In genomic region chr5:154754460-154755360, GRCh38 we compare ENCODE assay signal across 8 cellular contexts. TPM values are rescaled to one million over a fixed set of nuclear protein-coding genes. Genes with fewer than 3 reads are reported as not detected.
A peak's percentile ranks its signal among the peaks of the same experiment; 100 is the strongest.
DNase-seq lines count a peak whose midpoint lies in the region; ATAC-seq and TF ChIP-seq lines count a peak whose summit lies in the region.

No MANE protein-coding gene starts in this region.

- no TSS peak for BruUV-seq in OCI-LY7 (replicated peaks; lab: Mats Ljungman, UMichigan)

- H3K4me1 ChIP-seq in OCI-LY7 (ENCODE audit: insufficient read depth, low read length, poor library complexity, severe bottlenecking) (peaks cover 34% of the 10 kb centered on the region), mucosa of descending colon (ENCODE audit: low read depth) (peaks cover 18% of the 10 kb centered on the region)

- H4K20me1 ChIP-seq in OCI-LY7 (ENCODE audit: insufficient read depth, low read length) = peaks cover 26% of the 10 kb centered on the region

- CTCF ChIA-PET in OCI-LY7 (lab: Charles Lee; ENCODE audit: unreplicated experiment) = no interaction called here

- H3K9me3 Mint-ChIP-seq in IgD-negative memory B cell = no peaks in the 10 kb centered on the region

- intact Hi-C loops in OCI-LY7 (cut with micrococcal nuclease; ENCODE audit: unreplicated experiment) (loop anchor here (1.0 to 10.0 kb wide), 5 partner anchors 71 to 310 kb away; partner anchors contain the start of genes CNOT8, GEMIN5 and SAP30L), mucosa of descending colon (cut with DNase I, micrococcal nuclease) (no loop called here)

- ATAC-seq in GM21576 (IDR thresholded peaks at IDR 0.05; ENCODE audit: unreplicated experiment) = peak; percentile 86
- peak; percentile 90 for ATAC-seq in mucosa of descending colon

- peaks cover 58% of the 10 kb centered on the region for H3K79me2 ChIP-seq in OCI-LY7 (ENCODE audit: insufficient read depth, low read depth, low read length)

- H3K27ac Mint-ChIP-seq in IgD-negative memory B cell = peak overlapping the region; percentile 71 to 98 (median 96)

- H3K27me3 Mint-ChIP-seq in IgD-negative memory B cell = no peaks in the 10 kb centered on the region

- no peaks in the 10 kb centered on the region for H3K9me3 ChIP-seq in OCI-LY7 (ENCODE audit: low read length)
- H3K9me3 ChIP-seq in mucosa of descending colon = no peaks in the 10 kb centered on the region

- H3K4me2 ChIP-seq in OCI-LY7 (ENCODE audit: low read length) = peak overlapping the region; percentile 94

- H3K4me3 ChIP-seq in OCI-LY7 (ENCODE audit: low read depth, low read length, poor library complexity, severe bottlenecking) (peak overlapping the region; percentile 84), mucosa of descending colon (peak overlapping the region; percentile 97)

- no peaks in the 10 kb centered on the region for H3K9me2 ChIP-seq in OCI-LY7 (ENCODE audit: insufficient read depth, low read length)

- peak overlapping the region; percentile 42; the same call in 1 of the 2 replicates for H2AFZ ChIP-seq in OCI-LY7 (ENCODE audit: low read length)

- H3K36me3 Mint-ChIP-seq in IgD-negative memory B cell = peaks cover 1% of the 10 kb centered on the region

- POLR2A ChIA-PET in OCI-LY7 (lab: Charles Lee) = no interaction called here

- H3K36me3 ChIP-seq in OCI-LY7 (ENCODE audit: insufficient read depth, low read length) (peaks cover 34% of the 10 kb centered on the region), mucosa of descending colon (ENCODE audit: low read depth) (no peaks in the 10 kb centered on the region)

- peak; percentile 59 for TF ChIP-seq CTCF in OCI-LY7 (conservative IDR thresholded peaks at IDR 0.05; ENCODE audit: low read length)
- peak; percentile 25 for TF ChIP-seq CTCF in mucosa of descending colon (IDR thresholded peaks at IDR 0.05)

- peaks cover 27 to 30% (median 28%) of the 10 kb centered on the region in 3 donors for H3K4me1 Mint-ChIP-seq in IgD-negative memory B cell

- H3K27ac ChIP-seq in OCI-LY7 (ENCODE audit: low read depth, low read length, poor library complexity, severe bottlenecking) (peak overlapping the region; percentile 69), epithelial cell of prostate (peak overlapping the region; percentile 85)

- DNase-seq in DMS53 treated with DMSO at 0.1 percent for 48 hours (lab: John Stamatoyannopoulos, UW; ENCODE audit: unreplicated experiment) (peak; percentile 98), OCI-LY7 (ENCODE audit: low spot score) (peak; percentile 99), activated T-cell treated with anti-CD3 and anti-CD28 coated beads for 48 hours (ENCODE audit: low read depth) (peak; percentile 99), epithelial cell of prostate (ENCODE audit: low read depth, low spot score) (peak; percentile 88), mucosa of descending colon (peak; percentile 100)
- peak; percentile 97 to 98 for DNase-seq in stimulated activated CD8-positive, alpha-beta memory T cell treated with anti-CD3 and anti-CD28 coated beads, Interleukin-4, amount 100 ng/mL, for 1 hour (ENCODE audit: low read depth in 2 of 2, low spot score in 1 of 2)

- peak overlapping the region; percentile 81 to 96 (median 92) for H3K4me3 Mint-ChIP-seq in IgD-negative memory B cell

RNA-seq across cellular contexts. Expression of gene LARP1, which starts 0.5 kb away (rescaled TPM):
- 24.9 TPM for polyA plus RNA-seq in IgD-negative memory B cell
- 66.2 and 71.1 TPM in 2 replicates for total RNA-seq in OCI-LY7 (2014; rRNA removed; shearing (Covaris generic))
- 274 and 300 TPM in 2 replicates for total RNA-seq in OCI-LY7 (2022)
- 100 to 1,000 TPM; 127 to 157 (median 140) TPM for total RNA-seq in mucosa of descending colon

Comparison
In these comparisons a context has a peak if more than half of its experiments do, and no peak if none do; other contexts are left out.
1. Peak in every context shown above with its lines: DNase-seq, ATAC-seq, H3K4me3 ChIP-seq and H3K27ac ChIP-seq.